18 cellular contexts compared by ENCODE assay signal in the genomic region with DNA sequence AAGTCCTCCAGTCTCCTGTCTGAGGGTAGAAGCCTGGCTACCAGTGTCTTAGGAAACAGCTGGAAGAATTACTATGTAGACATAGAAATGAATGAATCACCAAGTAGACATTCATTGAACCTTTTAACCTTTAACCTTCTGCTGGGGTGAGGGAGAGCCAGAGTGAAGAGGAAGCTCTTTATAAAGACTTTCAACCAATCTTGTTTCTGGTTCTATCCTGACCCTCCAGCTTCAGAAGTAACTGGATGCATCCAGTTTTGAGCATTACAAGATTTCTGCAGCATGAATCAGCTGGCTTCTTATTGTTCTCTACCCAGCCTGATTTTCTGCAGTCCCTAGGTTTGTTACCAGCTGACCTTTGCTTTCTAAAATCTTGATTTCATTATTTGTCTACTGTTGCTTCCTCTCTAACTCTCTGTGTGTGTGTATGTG. TPM values are rescaled to one million over a fixed set of nuclear protein-coding genes. Genes with fewer than 3 reads are reported as not detected.
DNase-seq lines count a peak whose midpoint lies in the region; ATAC-seq, FAIRE-seq and TF ChIP-seq lines count a peak whose summit lies in the region.
"Had no signal": no experiment of that assay in that cellular context is flagged by ENCODE, and none has a peak within 500 bp of the region (broad histone marks: within the 10 kb centered on the region; RNA-seq: fewer than 3 reads in every experiment).

No MANE protein-coding gene starts in this region.

- H3K27me3 Mint-ChIP-seq in activated CD4-positive, alpha-beta T cell treated with anti-CD3 and anti-CD28 coated beads for 36 hours: peaks cover 26% of the 10 kb centered on the region

- intact Hi-C loops in activated CD4-positive, alpha-beta T cell treated with anti-CD3 and anti-CD28 coated beads for 36 hours (cut with DNase I, micrococcal nuclease): no loop called here

- no peak overlapping the region for H3K4me3 Mint-ChIP-seq in activated CD4-positive, alpha-beta T cell treated with anti-CD3 and anti-CD28 coated beads for 36 hours
- H3K4me3 Mint-ChIP-seq: endodermal cell; IgD-negative memory B cell; naive thymus-derived CD8-positive, alpha-beta T cell had no signal

- peak; percentile 33 for ATAC-seq in activated CD4-positive, alpha-beta T cell treated with anti-CD3 and anti-CD28 coated beads for 36 hours
- ATAC-seq in HG03039 (IDR thresholded peaks at IDR 0.05; ENCODE audit: unreplicated experiment) (no peak), GM18868 (IDR thresholded peaks at IDR 0.05; ENCODE audit: unreplicated experiment) (no peak)
- ATAC-seq: naive thymus-derived CD8-positive, alpha-beta T cell had no signal

- H3K27ac ChIP-seq in Karpas-422 (ENCODE audit: low read length): no peak overlapping the region
- H3K27ac ChIP-seq: sigmoid colon had no signal

- no peaks in the 10 kb centered on the region for H3K9me3 Mint-ChIP-seq in activated CD4-positive, alpha-beta T cell treated with anti-CD3 and anti-CD28 coated beads for 36 hours (ENCODE audit: low read depth)
- H3K9me3 Mint-ChIP-seq: naive thymus-derived CD8-positive, alpha-beta T cell had no signal

- H3K4me3 ChIP-seq in bronchial epithelial cell (ENCODE audit: low read depth, low read length) (no peak overlapping the region), kidney epithelial cell (ENCODE audit: low read depth, low read length) (no peak overlapping the region), Karpas-422 (ENCODE audit: low read length) (no peak overlapping the region)
- H3K4me3 ChIP-seq: sigmoid colon had no signal

- no peak overlapping the region for H2AFZ ChIP-seq in Karpas-422 (ENCODE audit: low read length)

- no peak for TF ChIP-seq CTCF in bronchial epithelial cell (IDR thresholded peaks at IDR 0.05; ENCODE audit: insufficient read depth, low read length, severe bottlenecking)
- TF ChIP-seq CTCF in kidney epithelial cell (IDR thresholded peaks at IDR 0.05; ENCODE audit: insufficient read depth, low read length, poor library complexity, severe bottlenecking): no peak

- H3K4me1 ChIP-seq in Karpas-422 (ENCODE audit: low read length): no peaks in the 10 kb centered on the region
- H3K4me1 ChIP-seq: sigmoid colon had no signal

- H3K36me3 Mint-ChIP-seq in activated CD4-positive, alpha-beta T cell treated with anti-CD3 and anti-CD28 coated beads for 36 hours (ENCODE audit: low read depth): no peaks in the 10 kb centered on the region
- H3K36me3 Mint-ChIP-seq: naive thymus-derived CD8-positive, alpha-beta T cell had no signal

- no peaks in the 10 kb centered on the region for H3K9me2 ChIP-seq in Karpas-422 (replicated peaks; ENCODE audit: insufficient read depth, low read length)
- H3K9me2 ChIP-seq: SK-N-SH had no signal

- no peak overlapping the region for H3K27ac Mint-ChIP-seq in activated CD4-positive, alpha-beta T cell treated with anti-CD3 and anti-CD28 coated beads for 36 hours
- H3K27ac Mint-ChIP-seq: endodermal cell had no signal

- H3K36me3 ChIP-seq in bronchial epithelial cell (ENCODE audit: control insufficient read depth, insufficient read depth, low read length) (no peaks in the 10 kb centered on the region), kidney epithelial cell (ENCODE audit: control insufficient read depth, insufficient read depth, low read length) (no peaks in the 10 kb centered on the region), Karpas-422 (ENCODE audit: insufficient read depth, low read length) (no peaks in the 10 kb centered on the region)
- H3K36me3 ChIP-seq: sigmoid colon had no signal

- POLR2A ChIA-PET in activated CD4-positive, alpha-beta T cell treated with anti-CD3 and anti-CD28 coated beads for 36 hours (lab: Charles Lee): no interaction called here

- H3K27me3 ChIP-seq in bronchial epithelial cell (ENCODE audit: control insufficient read depth, insufficient read depth, low read length) (no peaks in the 10 kb centered on the region), kidney epithelial cell (ENCODE audit: control insufficient read depth, insufficient read depth, low read length) (peaks cover 2% of the 10 kb centered on the region), Karpas-422 (ENCODE audit: low read length) (no peaks in the 10 kb centered on the region)

- H3K4me2 ChIP-seq in Karpas-422 (ENCODE audit: low read depth, low read length, poor library complexity, severe bottlenecking): no peak overlapping the region
- H3K4me2 ChIP-seq: SK-N-SH had no signal

- FAIRE-seq in bronchial epithelial cell (lab: Jason Lieb, UNC): peak; percentile 81
- FAIRE-seq: A204.1 had no signal

- no peak for DNase-seq in activated CD4-positive, alpha-beta T cell treated with anti-CD3 and anti-CD28 coated beads for 36 hours
- no peak for DNase-seq in activated CD4-positive, alpha-beta T cell treated with anti-CD3 and anti-CD28 coated beads, Interleukin-2, amount 50 U/mL, for 1 hour
- DNase-seq in bronchial epithelial cell (ENCODE audit: low read depth) (peak; percentile 81), kidney epithelial cell (ENCODE audit: low read depth) (peak; percentile 32), Karpas-422 (no peak)
- DNase-seq in stimulated activated CD4-positive, alpha-beta T cell treated with anti-CD3 and anti-CD28 coated beads, Interleukin-4, amount 100 ng/mL, for 4 hours: no peak
- DNase-seq: amygdala; DMS79; endodermal cell; naive thymus-derived CD8-positive, alpha-beta T cell; NCI-H187; sigmoid colon; SK-N-SH had no signal

- no peaks in the 10 kb centered on the region for H3K4me1 Mint-ChIP-seq in activated CD4-positive, alpha-beta T cell treated with anti-CD3 and anti-CD28 coated beads for 36 hours
- H3K4me1 Mint-ChIP-seq: endodermal cell; naive thymus-derived CD8-positive, alpha-beta T cell had no signal

- no peaks in the 10 kb centered on the region for H4K20me1 ChIP-seq in Karpas-422 (ENCODE audit: insufficient read depth, low read depth, low read length)

- no peak overlapping the region for H3K9ac ChIP-seq in Karpas-422 (ENCODE audit: low read length)
- H3K9ac ChIP-seq: SK-N-SH had no signal

- no peaks in the 10 kb centered on the region for H3K9me3 ChIP-seq in Karpas-422 (ENCODE audit: low read length)
- H3K9me3 ChIP-seq: sigmoid colon, SK-N-SH had no signal

- no peaks in the 10 kb centered on the region for H3K79me2 ChIP-seq in Karpas-422 (ENCODE audit: low read length)

- CTCF ChIA-PET in activated CD4-positive, alpha-beta T cell treated with anti-CD3 and anti-CD28 coated beads for 36 hours (lab: Charles Lee): interaction anchor here (0.6 to 0.8 kb wide), 3 partner anchors 20 to 130 kb away, joined by 3 read pairs; no protein-coding TSS in a partner anchor

RNA-seq across cellular contexts. Expression of a gene that starts 8.5 kb away (rescaled TPM):
- not detected for total RNA-seq in activated CD4-positive, alpha-beta T cell treated with anti-CD3 and anti-CD28 coated beads for 36 hours
- not detected in 2 replicates for total RNA-seq in bronchial epithelial cell
- not detected in 2 replicates for total RNA-seq in kidney epithelial cell
- not detected in 2 replicates for total RNA-seq in Karpas-422 (2014; rRNA removed; shearing (Covaris generic); ENCODE audit: low replicate concordance)
- total RNA-seq: endodermal cell; naive thymus-derived CD8-positive, alpha-beta T cell; sigmoid colon had no signal

RNA-seq across cellular contexts. Expression of a gene that starts 47.0 kb away (rescaled TPM):
- under 1 TPM; 0.19 to 0.27 TPM for total RNA-seq in activated CD4-positive, alpha-beta T cell treated with anti-CD3 and anti-CD28 coated beads for 36 hours
- 0.13 TPM in 1 of 2 replicates, not detected in the other for total RNA-seq in bronchial epithelial cell
- total RNA-seq in kidney epithelial cell: 0.14 TPM in 1 of 2 replicates, not detected in the other
- total RNA-seq in Karpas-422 (2014; rRNA removed; shearing (Covaris generic); ENCODE audit: low replicate concordance): not detected in 2 replicates
- total RNA-seq: sigmoid colon, temporal lobe had no signal

Comparison
In these comparisons a context has a peak if more than half of its experiments do, and no peak if none do; other contexts are left out.
1. DNase-seq: peak in bronchial epithelial cell (single experiment) and kidney epithelial cell (single experiment); none in activated CD4-positive, alpha-beta T cell treated with anti-CD3 and anti-CD28 coated beads for 36 hours (single experiment), activated CD4-positive, alpha-beta T cell treated with anti-CD3 and anti-CD28 coated beads, Interleukin-2, amount 50 U/mL, for 1 hour (single experiment), stimulated activated CD4-positive, alpha-beta T cell treated with anti-CD3 and anti-CD28 coated beads, Interleukin-4, amount 100 ng/mL, for 4 hours (0 of 2) and Karpas-422 (single experiment).